Comparison of ENCODE assay signal across 16 cellular contexts in genomic region chr1:15837931-15838330, GRCh38. TPM values are rescaled to one million over a fixed set of nuclear protein-coding genes. Genes with fewer than 3 reads are reported as not detected.
DNase-seq lines count a peak whose midpoint lies in the region; ATAC-seq and TF ChIP-seq lines count a peak whose summit lies in the region.
"Had no signal": no experiment of that assay in that cellular context is flagged by ENCODE, and none has a peak within 500 bp of the region (broad histone marks: within the 10 kb centered on the region; RNA-seq: fewer than 3 reads in every experiment).

No MANE protein-coding gene starts in this region.

- H4K20me1 ChIP-seq in GM23338 (replicated peaks; ENCODE audit: insufficient read depth) = no peaks in the 10 kb centered on the region

- peaks cover 9% of the 10 kb centered on the region; the same call in 1 of the 2 replicates for H3F3A ChIP-seq in GM23338 (replicated peaks; ENCODE audit: low read depth)

- no peak for DNase-seq in CD4-positive, alpha-beta T cell
- no peak for DNase-seq in GM23338 (ENCODE audit: low spot score)
- DNase-seq in adrenal gland = peak in 1 of 7 donors; percentile 14
- no peak for DNase-seq in prostate gland (ENCODE audit: low spot score)
- no peak for DNase-seq in mucosa of descending colon
- no peak for DNase-seq in activated effector memory CD4-positive, alpha-beta T cell treated with anti-CD3 and anti-CD28 coated beads, Interleukin-2, amount 50 U/mL, for 16 hours
- DNase-seq: activated CD4-positive, CD25-positive, alpha-beta regulatory T cell treated with anti-CD3 and anti-CD28 coated beads, Interleukin-2, amount 50 U/mL, for 72 hours; DMS 273 treated with DMSO at 0.1 percent for 48 hours; KG1; NCI-H2029; NCI-H526; stimulated activated CD4-positive, alpha-beta T cell treated with anti-CD3 and anti-CD28 coated beads, Interleukin-4, amount 100 ng/mL, for 4 hours had no signal

- intact Hi-C loops in CD4-positive, alpha-beta T cell (cut with DNase I, micrococcal nuclease) = no loop called here
- intact Hi-C loops in adrenal gland (cut with DNase I) = no loop called here
- intact Hi-C loops in prostate gland (cut with DNase I) = no loop called here
- intact Hi-C loops in mucosa of descending colon (cut with DNase I, micrococcal nuclease) = no loop called here

- H3K79me2 ChIP-seq in GM23338 (replicated peaks; ENCODE audit: insufficient read depth) = peaks cover 2% of the 10 kb centered on the region; the same call in 1 of the 2 replicates

- no peak for ATAC-seq in CD4-positive, alpha-beta T cell (ENCODE audit: poor library complexity)
- ATAC-seq in GM23338 (no peak), mucosa of descending colon (no peak)
- ATAC-seq: gastroesophageal sphincter, left cardiac atrium had no signal

- H3K4me3 ChIP-seq in GM23338 (no peak overlapping the region), adrenal gland (no peak overlapping the region), prostate gland (no peak overlapping the region), mucosa of descending colon (no peak overlapping the region)

- no peak overlapping the region for H3K27ac ChIP-seq in CD4-positive, alpha-beta T cell (ENCODE audit: low read depth, low read length)
- H3K27ac ChIP-seq in GM23338 (ENCODE audit: low read depth) (no peak overlapping the region), adrenal gland (peak overlapping the region in 3 of 5 donors; percentile 70 to 100 (median 99)), prostate gland (no peak overlapping the region)

- peak overlapping the region; percentile 16 for H3K4me3 Mint-ChIP-seq in CD4-positive, alpha-beta T cell
- H3K4me3 Mint-ChIP-seq in GM23338 (no peak overlapping the region), nephron (peak overlapping the region; percentile 20 to 34 (median 25))

- H3K4me1 Mint-ChIP-seq in CD4-positive, alpha-beta T cell (ENCODE audit: low read depth) = peaks cover 16% of the 10 kb centered on the region
- H3K4me1 Mint-ChIP-seq in GM23338 = peaks cover 15% of the 10 kb centered on the region
- peaks cover 15% of the 10 kb centered on the region for H3K4me1 Mint-ChIP-seq in nephron

- no peak for TF ChIP-seq POLR2A in adrenal gland (IDR thresholded peaks at IDR 0.05)
- TF ChIP-seq POLR2A in prostate gland (IDR thresholded peaks at IDR 0.05) = no peak

- no peak for TF ChIP-seq CTCF in CD4-positive, alpha-beta T cell (IDR thresholded peaks at IDR 0.05)
- TF ChIP-seq CTCF in GM23338 (conservative IDR thresholded peaks at IDR 0.05; ENCODE audit: low read depth in 2 of 2) = no peak
- no peak for TF ChIP-seq CTCF in adrenal gland (IDR thresholded peaks at IDR 0.05)
- no peak for TF ChIP-seq CTCF in nephron (IDR thresholded peaks at IDR 0.05; ENCODE audit: unreplicated experiment in 3 of 3)
- TF ChIP-seq CTCF in prostate gland (IDR thresholded peaks at IDR 0.05) = no peak
- no peak for TF ChIP-seq CTCF in mucosa of descending colon (IDR thresholded peaks at IDR 0.05)

- POLR2A ChIA-PET in CD4-positive, alpha-beta T cell (lab: Charles Lee) = interaction anchor here (7.0 kb wide), 1 partner anchor 9 kb away, joined by 518 read pairs; the partner anchor contains the start of gene SPEN

- no peaks in the 10 kb centered on the region for H3K9me3 Mint-ChIP-seq in CD4-positive, alpha-beta T cell
- H3K9me3 Mint-ChIP-seq in GM23338 (no peaks in the 10 kb centered on the region; the same call in 2 of the 3 replicates), nephron (no peaks in the 10 kb centered on the region)

- CTCF ChIA-PET in CD4-positive, alpha-beta T cell (lab: Charles Lee) = no interaction called here

- H3K4me1 ChIP-seq in GM23338 (ENCODE audit: insufficient read depth) (no peaks in the 10 kb centered on the region; the same call in 1 of the 2 replicates), adrenal gland (replicated peaks in 1 of 2) (peaks cover 7 to 8% of the 10 kb centered on the region in 2 donors), prostate gland (replicated peaks) (no peaks in the 10 kb centered on the region), mucosa of descending colon (ENCODE audit: low read depth) (peaks cover 11% of the 10 kb centered on the region)

- no peaks in the 10 kb centered on the region for H3K9me2 ChIP-seq in GM23338 (ENCODE audit: insufficient read depth)

- H3K36me3 ChIP-seq in GM23338 (ENCODE audit: insufficient read depth) (no peaks in the 10 kb centered on the region), adrenal gland (replicated peaks in 1 of 2) (no peaks in the 10 kb centered on the region), prostate gland (no peaks in the 10 kb centered on the region), mucosa of descending colon (ENCODE audit: low read depth) (no peaks in the 10 kb centered on the region)
- H3K36me3 ChIP-seq: gastroesophageal sphincter, thoracic aorta had no signal

- no peaks in the 10 kb centered on the region for H3K27me3 Mint-ChIP-seq in CD4-positive, alpha-beta T cell
- H3K27me3 Mint-ChIP-seq in GM23338 (ENCODE audit: insufficient read depth, low read depth, poor library complexity) = peaks cover 29% of the 10 kb centered on the region
- peaks cover 7% of the 10 kb centered on the region for H3K27me3 Mint-ChIP-seq in nephron (ENCODE audit: low read depth)

- 90 to 94% (median 92%) methylated on average over 7 of the region's 7 CpGs for WGBS in adrenal gland, 4 donors
- 89% methylated on average over 7 of the region's 7 CpGs for WGBS in prostate gland

- peak overlapping the region; percentile 99 for H3K27ac Mint-ChIP-seq in CD4-positive, alpha-beta T cell
- H3K27ac Mint-ChIP-seq in GM23338 = no peak overlapping the region
- H3K27ac Mint-ChIP-seq in nephron = peak overlapping the region; percentile 56 to 65 (median 58)

- no peaks in the 10 kb centered on the region for H3K27me3 ChIP-seq in CD4-positive, alpha-beta T cell (ENCODE audit: control insufficient read depth, insufficient read depth, low read length)
- H3K27me3 ChIP-seq in GM23338 (ENCODE audit: insufficient read depth) (peaks cover 8% of the 10 kb centered on the region; the same call in 1 of the 2 replicates), adrenal gland (no peaks in the 10 kb centered on the region), prostate gland (replicated peaks; ENCODE audit: insufficient read depth) (no peaks in the 10 kb centered on the region)
- H3K27me3 ChIP-seq: gastroesophageal sphincter had no signal

- 0 out of 2 replicates have a peak overlapping the region, but pooled peaks have one; percentile 80 for H3K4me2 ChIP-seq in GM23338

- H3K9me3 ChIP-seq in CD4-positive, alpha-beta T cell (ENCODE audit: control insufficient read depth, low read length) = no peaks in the 10 kb centered on the region
- H3K9me3 ChIP-seq in adrenal gland (replicated peaks in 1 of 3) = no peaks in the 10 kb centered on the region
- H3K9me3 ChIP-seq in prostate gland = no peaks in the 10 kb centered on the region
- no peaks in the 10 kb centered on the region for H3K9me3 ChIP-seq in mucosa of descending colon
- H3K9me3 ChIP-seq: gastroesophageal sphincter, thoracic aorta had no signal

- no peak overlapping the region for H2AFZ ChIP-seq in GM23338

- H3K36me3 Mint-ChIP-seq in CD4-positive, alpha-beta T cell (ENCODE audit: low read depth) = peaks cover 20% of the 10 kb centered on the region
- H3K36me3 Mint-ChIP-seq in GM23338 (ENCODE audit: low read depth) (peaks cover 3% of the 10 kb centered on the region; the same call in 2 of the 3 replicates), nephron (ENCODE audit: low read depth) (peaks cover 3% of the 10 kb centered on the region)

TF ChIP-seq in GM23338, 12 proteins besides CTCF, POLR2A, EP300 and RAD21 (continues in another document):
- TF ChIP-seq STAT1 (IDR thresholded peaks at IDR 0.05; ENCODE audit: unreplicated experiment) = no peak
- TF ChIP-seq POLR2AphosphoS5 (IDR thresholded peaks at IDR 0.05; ENCODE audit: low read depth) = no peak
- TF ChIP-seq EZH2 (IDR thresholded peaks at IDR 0.05; ENCODE audit: low read depth, unreplicated experiment) = no peak
- TF ChIP-seq, protein P1, sequence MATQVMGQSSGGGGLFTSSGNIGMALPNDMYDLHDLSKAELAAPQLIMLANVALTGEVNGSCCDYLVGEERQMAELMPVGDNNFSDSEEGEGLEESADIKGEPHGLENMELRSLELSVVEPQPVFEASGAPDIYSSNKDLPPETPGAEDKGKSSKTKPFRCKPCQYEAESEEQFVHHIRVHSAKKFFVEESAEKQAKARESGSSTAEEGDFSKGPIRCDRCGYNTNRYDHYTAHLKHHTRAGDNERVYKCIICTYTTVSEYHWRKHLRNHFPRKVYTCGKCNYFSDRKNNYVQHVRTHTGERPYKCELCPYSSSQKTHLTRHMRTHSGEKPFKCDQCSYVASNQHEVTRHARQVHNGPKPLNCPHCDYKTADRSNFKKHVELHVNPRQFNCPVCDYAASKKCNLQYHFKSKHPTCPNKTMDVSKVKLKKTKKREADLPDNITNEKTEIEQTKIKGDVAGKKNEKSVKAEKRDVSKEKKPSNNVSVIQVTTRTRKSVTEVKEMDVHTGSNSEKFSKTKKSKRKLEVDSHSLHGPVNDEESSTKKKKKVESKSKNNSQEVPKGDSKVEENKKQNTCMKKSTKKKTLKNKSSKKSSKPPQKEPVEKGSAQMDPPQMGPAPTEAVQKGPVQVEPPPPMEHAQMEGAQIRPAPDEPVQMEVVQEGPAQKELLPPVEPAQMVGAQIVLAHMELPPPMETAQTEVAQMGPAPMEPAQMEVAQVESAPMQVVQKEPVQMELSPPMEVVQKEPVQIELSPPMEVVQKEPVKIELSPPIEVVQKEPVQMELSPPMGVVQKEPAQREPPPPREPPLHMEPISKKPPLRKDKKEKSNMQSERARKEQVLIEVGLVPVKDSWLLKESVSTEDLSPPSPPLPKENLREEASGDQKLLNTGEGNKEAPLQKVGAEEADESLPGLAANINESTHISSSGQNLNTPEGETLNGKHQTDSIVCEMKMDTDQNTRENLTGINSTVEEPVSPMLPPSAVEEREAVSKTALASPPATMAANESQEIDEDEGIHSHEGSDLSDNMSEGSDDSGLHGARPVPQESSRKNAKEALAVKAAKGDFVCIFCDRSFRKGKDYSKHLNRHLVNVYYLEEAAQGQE (IDR thresholded peaks at IDR 0.05; ENCODE audit: unreplicated experiment) = no peak
- no peak for TF ChIP-seq CREB1 (CRISPR knock-in tag; IDR thresholded peaks at IDR 0.05; ENCODE audit: low read depth)
- no peak for TF ChIP-seq NANOG (IDR thresholded peaks at IDR 0.05; ENCODE audit: borderline replicate concordance)

RNA-seq across cellular contexts. Expression of gene SPEN, which starts 9.6 kb away (rescaled TPM):
- 10 to 100 TPM; 73.5 to 76.7 TPM for total RNA-seq in CD4-positive, alpha-beta T cell
- 28.5 and 43.6 TPM in 2 replicates for total RNA-seq in GM23338 (2014; rRNA removed; shearing (Covaris generic))
- polyA plus RNA-seq in GM23338 (2016; fragmentation: Nextera tagmentation; extraction: Ambion mirVana) = 11.4 and 14.9 TPM in 2 replicates
- 10 to 100 TPM; 24.5 to 51.2 (median 35.1) TPM for total RNA-seq in adrenal gland
- 10 to 100 TPM; 16.4 to 31.2 (median 18.8) TPM for polyA plus RNA-seq in adrenal gland
- 10 to 100 TPM; 31.9 to 48.3 TPM for total RNA-seq in prostate gland
- total RNA-seq in mucosa of descending colon = 10 to 100 TPM; 48.7 to 60.3 (median 50.6) TPM

RNA-seq across cellular contexts. Expression of gene UQCRHL, which starts 30.5 kb away (rescaled TPM):
- under 1 TPM; 0.25 to 0.69 TPM for total RNA-seq in CD4-positive, alpha-beta T cell
- total RNA-seq in GM23338 (2014; rRNA removed; shearing (Covaris generic)) = 2.3 and 3.9 TPM in 2 replicates
- polyA plus RNA-seq in GM23338 (2016; fragmentation: Nextera tagmentation; extraction: Ambion mirVana) (3.0 and 3.6 TPM in 2 replicates), adrenal gland (1 to 10 TPM; 1.2 to 4.5 (median 2.3) TPM)
- total RNA-seq in adrenal gland (1 to 10 TPM in 1 of 8 donors, under 1 TPM in 7; 0.24 to 1.0 (median 0.71) TPM), prostate gland (1 to 10 TPM; 1.6 to 2.4 TPM), mucosa of descending colon (1 to 10 TPM; 1.7 to 2.4 (median 2.1) TPM)

Comparison
In these comparisons a context has a peak if more than half of its experiments do, and no peak if none do; other contexts are left out.
1. H3K27ac ChIP-seq: peak in adrenal gland (3 of 5); none in CD4-positive, alpha-beta T cell (single experiment), GM23338 (single experiment) and prostate gland (0 of 2).